Comparison of ENCODE assay signal across 33 cellular contexts in genomic region chr10:123451607-123452245, GRCh38.
DNase-seq lines count a peak whose midpoint lies in the region; ATAC-seq, FAIRE-seq and TF ChIP-seq lines count a peak whose summit lies in the region.
"Had no signal": no experiment of that assay in that cellular context is flagged by ENCODE, and none has a peak within 500 bp of the region (broad histone marks: within the 10 kb centered on the region; RNA-seq: fewer than 3 reads in every experiment).

No MANE protein-coding gene starts in this region.

- TF ChIP-seq POLR2A in K562 (conservative IDR thresholded peaks at IDR 0.05): no peak

- TF ChIP-seq RAD21 in K562 (CRISPR knock-in tag; conservative IDR thresholded peaks at IDR 0.05 in 1 of 2, IDR thresholded peaks at IDR 0.05 in 1 of 2) (no peak), SK-N-SH (IDR thresholded peaks at IDR 0.05; ENCODE audit: low read length) (no peak)

- H3K9ac ChIP-seq in K562 (ENCODE audit: insufficient read depth in 1 of 2, low read depth in 2 of 2, low read length in 2 of 2) (no peak overlapping the region), SK-N-SH (no peak overlapping the region)

- TF ChIP-seq EP300 in K562 (IDR thresholded peaks at IDR 0.05; ENCODE audit: low read length) (no peak), SK-N-SH (IDR thresholded peaks at IDR 0.05; ENCODE audit: borderline replicate concordance in 1 of 2, low read depth in 1 of 2, low read length in 1 of 2) (no peak)

- POLR2A ChIA-PET in K562 (lab: Yijun Ruan, JAX) (no interaction called here), SK-N-SH (lab: Yijun Ruan, JAX) (no interaction called here)
- POLR2A ChIA-PET in naive thymus-derived CD8-positive, alpha-beta T cell (lab: Charles Lee): no interaction called here

- TF ChIP-seq CTCF in C4-2B (conservative IDR thresholded peaks at IDR 0.05): peak; percentile 63; the same call in 1 of the 2 replicates
- 0 out of 6 replicates have a peak, but pooled peaks of 1 of the 3 experiments have one; percentile 18 for TF ChIP-seq CTCF in K562 (IDR thresholded peaks at IDR 0.05 in 2 of 3, conservative IDR thresholded peaks at IDR 0.05 in 1 of 3; ENCODE audit: insufficient read depth in 2 of 3, low read depth in 1 of 3, low read length in 3 of 3)
- TF ChIP-seq CTCF in SK-N-SH (IDR thresholded peaks at IDR 0.05): no peak

- H3K9me3 Mint-ChIP-seq in naive thymus-derived CD8-positive, alpha-beta T cell: no peaks in the 10 kb centered on the region
- H3K9me3 Mint-ChIP-seq: activated CD8-positive, alpha-beta T cell treated with anti-CD3 and anti-CD28 coated beads for 36 hours; activated naive CD8-positive, alpha-beta T cell treated with anti-CD3 and anti-CD28 coated beads, Interleukin-2, amount 10 ng/mL, durations not matched to agents 7 days and 5 days; CD8-positive, alpha-beta T cell had no signal

- H3K4me3 ChIP-seq in K562 (no peak overlapping the region), SK-N-SH (ENCODE audit: low read depth in 2 of 2, low read length in 1 of 2) (no peak overlapping the region)
- H3K4me3 ChIP-seq: ascending aorta, cardiac muscle cell, psoas muscle, testis had no signal

- H3K9me2 ChIP-seq in SK-N-SH: no peaks in the 10 kb centered on the region

- CTCF ChIA-PET in K562 (lab: Yijun Ruan, JAX; ENCODE audit: low intra/inter-chr PET ratio): no interaction called here
- CTCF ChIA-PET in SK-N-SH (lab: Yijun Ruan, JAX): interaction anchor here (0.7 to 0.9 kb wide), 2 partner anchors 25 to 303 kb away, joined by 3 read pairs; no protein-coding TSS in a partner anchor

- peak; percentile 81 for ATAC-seq in K562
- no peak for ATAC-seq in naive thymus-derived CD8-positive, alpha-beta T cell
- ATAC-seq: activated CD4-positive, CD25-positive, alpha-beta regulatory T cell treated with anti-CD3 and anti-CD28 coated beads, Interleukin-2, amount 50 U/mL, for 24 hours; activated CD8-positive, alpha-beta T cell treated with anti-CD3 and anti-CD28 coated beads for 36 hours; CD8-positive, alpha-beta T cell; esophagus mucosa; foreskin keratinocyte; left cardiac atrium; psoas muscle had no signal

- no peak for FAIRE-seq in K562 (lab: Jason Lieb, UNC)
- FAIRE-seq: RCC 7860, urothelium cell line had no signal

- no peak overlapping the region for H3K27ac ChIP-seq in C4-2B
- no peak overlapping the region for H3K27ac ChIP-seq in K562 (ENCODE audit: extremely low read depth, low read depth, low read length)
- H3K27ac ChIP-seq in SK-N-SH (ENCODE audit: low read depth in 2 of 2, low read length in 1 of 2): no peak overlapping the region
- H3K27ac ChIP-seq: ascending aorta, cardiac muscle cell, foreskin keratinocyte, psoas muscle, testis had no signal

- 3% methylated on average over 11 of the region's 14 CpGs for WGBS in K562 (ENCODE audit: insufficient coverage, low coverage, missing lambda C conversion rate)
- WGBS in SK-N-SH (ENCODE audit: low lambda C conversion rate): 44% methylated on average over 11 of the region's 14 CpGs

- H3K27me3 ChIP-seq in K562 (ENCODE audit: control insufficient read depth in 2 of 2, insufficient read depth in 2 of 2, low read length in 2 of 2): no peaks in the 10 kb centered on the region; a peak in 1 of 5 replicates
- H3K27me3 ChIP-seq in SK-N-SH (ENCODE audit: insufficient read depth): no peaks in the 10 kb centered on the region
- H3K27me3 ChIP-seq: ascending aorta, cardiac muscle cell, foreskin keratinocyte, testis had no signal

- no peaks in the 10 kb centered on the region for H3K36me3 ChIP-seq in K562 (ENCODE audit: control insufficient read depth, insufficient read depth, low read length)
- H3K36me3 ChIP-seq in SK-N-SH (replicated peaks in 1 of 2; ENCODE audit: control insufficient read depth in 1 of 2, insufficient read depth in 2 of 2, low read length in 1 of 2): no peaks in the 10 kb centered on the region
- H3K36me3 ChIP-seq: ascending aorta, cardiac muscle cell had no signal

- intact Hi-C loops in K562 (cut with micrococcal nuclease): loop anchor here (10.0 kb wide), 1 partner anchor 63 kb away; no protein-coding TSS in a partner anchor

- no peaks in the 10 kb centered on the region for H3K36me3 Mint-ChIP-seq in naive thymus-derived CD8-positive, alpha-beta T cell
- H3K36me3 Mint-ChIP-seq: activated naive CD8-positive, alpha-beta T cell treated with anti-CD3 and anti-CD28 coated beads, Interleukin-2, amount 10 ng/mL, durations not matched to agents 7 days and 5 days; CD8-positive, alpha-beta T cell had no signal

- no peak overlapping the region for H3K4me3 Mint-ChIP-seq in naive thymus-derived CD8-positive, alpha-beta T cell
- H3K4me3 Mint-ChIP-seq: activated CD8-positive, alpha-beta T cell treated with anti-CD3 and anti-CD28 coated beads for 36 hours; CD8-positive, alpha-beta T cell had no signal

- no peaks in the 10 kb centered on the region for H3K79me2 ChIP-seq in K562 (ENCODE audit: control insufficient read depth, insufficient read depth, low read length)
- no peaks in the 10 kb centered on the region for H3K79me2 ChIP-seq in SK-N-SH (ENCODE audit: insufficient read depth)

- H3K9me1 ChIP-seq in K562 (ENCODE audit: control insufficient read depth, insufficient read depth, low read length): no peaks in the 10 kb centered on the region

- H3K4me1 ChIP-seq in K562 (replicated peaks in 1 of 2; ENCODE audit: control insufficient read depth in 2 of 2, insufficient read depth in 2 of 2, low read length in 2 of 2): no peaks in the 10 kb centered on the region
- no peaks in the 10 kb centered on the region for H3K4me1 ChIP-seq in SK-N-SH (ENCODE audit: control insufficient read depth in 1 of 2, insufficient read depth in 2 of 2, low read depth in 1 of 2, low read length in 1 of 2)
- H3K4me1 ChIP-seq: ascending aorta, foreskin keratinocyte, psoas muscle, testis had no signal

- no peaks in the 10 kb centered on the region for H3K4me1 Mint-ChIP-seq in naive thymus-derived CD8-positive, alpha-beta T cell

- H4K20me1 ChIP-seq in K562 (replicated peaks; ENCODE audit: control insufficient read depth, insufficient read depth, low read length): no peaks in the 10 kb centered on the region
- no peaks in the 10 kb centered on the region for H4K20me1 ChIP-seq in SK-N-SH (ENCODE audit: insufficient read depth)

- peaks cover 5 to 14% (median 10%) of the 10 kb centered on the region in 5 donors for H3K27me3 Mint-ChIP-seq in naive thymus-derived CD8-positive, alpha-beta T cell

- in situ Hi-C loops in K562 (cut with MboI): no loop called here

- no peaks in the 10 kb centered on the region for H3K9me3 ChIP-seq in K562 (replicated peaks; ENCODE audit: control insufficient read depth, insufficient read depth, low read depth, low read length)
- no peaks in the 10 kb centered on the region for H3K9me3 ChIP-seq in SK-N-SH
- H3K9me3 ChIP-seq: ascending aorta, psoas muscle, testis had no signal

- H2AFZ ChIP-seq in K562 (ENCODE audit: low read depth, low read length) (no peak overlapping the region), SK-N-SH (ENCODE audit: low read depth) (no peak overlapping the region)

- no peaks in the 10 kb centered on the region for H3F3A ChIP-seq in SK-N-SH (replicated peaks; ENCODE audit: insufficient read depth)

- no peak overlapping the region for H3K4me2 ChIP-seq in K562 (ENCODE audit: insufficient read depth, low read length)
- H3K4me2 ChIP-seq in SK-N-SH: no peak overlapping the region

- DNase-seq in HuH-7 (ENCODE audit: low spot score) (peak; percentile 56), K562 (ENCODE audit: extremely low read depth in 1 of 4, low spot score in 3 of 4) (peak; percentile 1 to 17 (median 16)), mesenteric fat pad (ENCODE audit: low spot score) (peak; percentile 60), activated gamma-delta T cell treated with Interleukin-2 at 50 U/mL for 16 hours (no peak), SK-N-SH (no peak), NCI-H2171 (lab: John Stamatoyannopoulos, UW) (no peak)
- no peak for DNase-seq in naive thymus-derived CD8-positive, alpha-beta T cell
- DNase-seq: activated CD8-positive, alpha-beta T cell treated with anti-CD3 and anti-CD28 coated beads for 36 hours; activated naive CD8-positive, alpha-beta T cell treated with anti-CD3 and anti-CD28 coated beads, Interleukin-2, amount 10 ng/mL, durations not matched to agents 7 days and 5 days; CD8-positive, alpha-beta T cell; cortex of kidney; DMS153; foreskin keratinocyte; GDM1; H7; Karpas-422; left cardiac atrium; mesenchymal stem cell; MV-4-11; NCI-H187 treated with DMSO at 0.1 percent for 48 hours; NCI-H526 treated with DMSO at 0.1 percent for 48 hours; psoas muscle; stimulated activated CD4-positive, alpha-beta T cell treated with anti-CD3 and anti-CD28 coated beads, Interleukin-15, amount 100 ng/mL, for 24 hours; stimulated activated naive CD4-positive, alpha-beta T cell treated with Interleukin-2 at 50 U/mL for 16 hours; T-helper 1 cell; testis had no signal

- H3K27ac Mint-ChIP-seq in naive thymus-derived CD8-positive, alpha-beta T cell: no peak overlapping the region
- H3K27ac Mint-ChIP-seq: activated CD8-positive, alpha-beta T cell treated with anti-CD3 and anti-CD28 coated beads for 36 hours; activated naive CD8-positive, alpha-beta T cell treated with anti-CD3 and anti-CD28 coated beads, Interleukin-2, amount 10 ng/mL, durations not matched to agents 7 days and 5 days; CD8-positive, alpha-beta T cell had no signal

- BruUV-seq in K562 (replicated peaks; lab: Mats Ljungman, UMichigan): no TSS peak

TF ChIP-seq in K562, 482 proteins besides CTCF, POLR2A, EP300 and RAD21:
- TF ChIP-seq BRF1 (IDR thresholded peaks at IDR 0.05; ENCODE audit: borderline replicate concordance, extremely low read depth, insufficient read length): no peak
- TF ChIP-seq BHLHE40 (IDR thresholded peaks at IDR 0.05; ENCODE audit: low read length): peak; percentile 80
TF ChIP-seq in K562: peak in this region for 1.

TF ChIP-seq in SK-N-SH, 30 proteins besides CTCF, POLR2A, EP300 and RAD21 (continues in another document):
- TF ChIP-seq ZBTB33 (IDR thresholded peaks at IDR 0.05; ENCODE audit: borderline replicate concordance, low read depth) (no peak), NFIC (IDR thresholded peaks at IDR 0.05; ENCODE audit: borderline replicate concordance) (no peak), TAF1 (IDR thresholded peaks at IDR 0.05; ENCODE audit: borderline replicate concordance, low read depth, low read length) (no peak), RXRA (IDR thresholded peaks at IDR 0.05; ENCODE audit: borderline replicate concordance, low read depth) (no peak)

Comparison
In these comparisons a context has a peak if more than half of its experiments do, and no peak if none do; other contexts are left out.
1. DNase-seq: peak in HuH-7 (single experiment), K562 (4 of 4) and mesenteric fat pad (single experiment); none in activated gamma-delta T cell treated with Interleukin-2 at 50 U/mL for 16 hours (single experiment), SK-N-SH (single experiment), NCI-H2171 (single experiment) and naive thymus-derived CD8-positive, alpha-beta T cell (0 of 10).